Comparison of ENCODE assay signal across 23 cellular contexts in genomic region chr6:27149140-27149539, GRCh38.
DNase-seq lines count a peak whose midpoint lies in the region; ATAC-seq and TF ChIP-seq lines count a peak whose summit lies in the region.
"Had no signal": no experiment of that assay in that cellular context is flagged by ENCODE, and none has a peak within 500 bp of the region (broad histone marks: within the 10 kb centered on the region; RNA-seq: fewer than 3 reads in every experiment).

No MANE protein-coding gene starts in this region.

- no peak for TF ChIP-seq POLR2A in NB4 (IDR thresholded peaks at IDR 0.05; ENCODE audit: extremely low read depth, insufficient read length)

- peaks cover 10% of the 10 kb centered on the region for H3K4me1 Mint-ChIP-seq in activated T-helper 2 cell treated with anti-CD3 and anti-CD28 coated beads, Interferon-gamma antibody, Interleukin-2, Interleukin-4, amounts not matched to agents 10 μg/mL and 5 μg/mL and 100 μg/mL, durations not matched to agents 14 hours and 24 hours and 36 hours (ENCODE audit: low read depth)

- no peaks in the 10 kb centered on the region for H3K36me3 Mint-ChIP-seq in activated T-helper 2 cell treated with anti-CD3 and anti-CD28 coated beads, Interferon-gamma antibody, Interleukin-2, Interleukin-4, amounts not matched to agents 10 μg/mL and 5 μg/mL and 100 μg/mL, durations not matched to agents 14 hours and 24 hours and 36 hours (ENCODE audit: low read depth)

- H3K27ac ChIP-seq in 22Rv1 (peak overlapping the region; percentile 98), DND-41 (ENCODE audit: low read length) (peak overlapping the region; percentile 57), hepatocyte (no peak overlapping the region)
- H3K27ac ChIP-seq: ascending aorta, SJCRH30, transverse colon had no signal

- H2AFZ ChIP-seq in DND-41 (ENCODE audit: low read depth, low read length) (no peak overlapping the region), hepatocyte (no peak overlapping the region)

- peaks cover 29% of the 10 kb centered on the region for H3K79me2 ChIP-seq in DND-41 (ENCODE audit: insufficient read depth, low read length)
- peaks cover 16% of the 10 kb centered on the region for H3K79me2 ChIP-seq in hepatocyte

- H3K27ac Mint-ChIP-seq in activated T-helper 2 cell treated with anti-CD3 and anti-CD28 coated beads, Interferon-gamma antibody, Interleukin-2, Interleukin-4, amounts not matched to agents 10 μg/mL and 5 μg/mL and 100 μg/mL, durations not matched to agents 14 hours and 24 hours and 36 hours: peak overlapping the region; percentile 29

- H3K36me3 ChIP-seq in DND-41 (ENCODE audit: insufficient read depth, low read length) (no peaks in the 10 kb centered on the region; the same call in 1 of the 2 replicates), hepatocyte (replicated peaks; ENCODE audit: insufficient read depth, low read depth) (no peaks in the 10 kb centered on the region)
- H3K36me3 ChIP-seq: ascending aorta, SJCRH30, transverse colon had no signal

- no peaks in the 10 kb centered on the region for H3K9me2 ChIP-seq in hepatocyte (replicated peaks; ENCODE audit: insufficient read depth)

- no peaks in the 10 kb centered on the region for H3K9me3 ChIP-seq in DND-41 (ENCODE audit: insufficient read depth, low read length, severe bottlenecking)
- H3K9me3 ChIP-seq in hepatocyte (ENCODE audit: low read depth): no peaks in the 10 kb centered on the region
- H3K9me3 ChIP-seq: ascending aorta, SJCRH30, transverse colon had no signal

- H3K4me3 ChIP-seq in DND-41 (ENCODE audit: low read depth in 1 of 2, low read length in 2 of 2) (peak overlapping the region in 1 of 2 experiments; percentile 4; a peak in 1 of 4 replicates), NB4 (ENCODE audit: low read depth, low read length) (peak overlapping the region; percentile 1), hepatocyte (no peak overlapping the region)
- H3K4me3 ChIP-seq: ascending aorta, SJCRH30, transverse colon had no signal

- H3K4me1 ChIP-seq in DND-41 (ENCODE audit: insufficient read depth, low read length) (peaks cover 39% of the 10 kb centered on the region), hepatocyte (ENCODE audit: insufficient read depth) (peaks cover 6% of the 10 kb centered on the region)
- H3K4me1 ChIP-seq: ascending aorta, SJCRH30 had no signal

- peak overlapping the region; percentile 90 for H3K9ac ChIP-seq in DND-41 (ENCODE audit: low read depth, low read length)

- H4K20me1 ChIP-seq in DND-41 (ENCODE audit: insufficient read depth, low read length): no peaks in the 10 kb centered on the region
- H4K20me1 ChIP-seq in hepatocyte (ENCODE audit: insufficient read depth, poor library complexity, severe bottlenecking): no peaks in the 10 kb centered on the region

- WGBS in hepatocyte (ENCODE audit: low lambda C conversion rate, missing lambda C conversion rate): 56% methylated on average over 1 of the region's 1 CpG

- H3K4me3 Mint-ChIP-seq in activated T-helper 2 cell treated with anti-CD3 and anti-CD28 coated beads, Interferon-gamma antibody, Interleukin-2, Interleukin-4, amounts not matched to agents 10 μg/mL and 5 μg/mL and 100 μg/mL, durations not matched to agents 14 hours and 24 hours and 36 hours (ENCODE audit: low read depth): no peak overlapping the region

- H3K9me3 Mint-ChIP-seq in activated T-helper 2 cell treated with anti-CD3 and anti-CD28 coated beads, Interferon-gamma antibody, Interleukin-2, Interleukin-4, amounts not matched to agents 10 μg/mL and 5 μg/mL and 100 μg/mL, durations not matched to agents 14 hours and 24 hours and 36 hours: no peaks in the 10 kb centered on the region
- H3K9me3 Mint-ChIP-seq: activated naive CD4-positive, alpha-beta T cell treated with anti-CD3 and anti-CD28 coated beads for 36 hours had no signal

- intact Hi-C loops in activated T-helper 2 cell treated with anti-CD3 and anti-CD28 coated beads, Interferon-gamma antibody, Interleukin-2, Interleukin-4, amounts not matched to agents 10 μg/mL and 5 μg/mL and 100 μg/mL, durations not matched to agents 14 hours and 24 hours and 36 hours (cut with micrococcal nuclease): loop anchor here (5.0 kb wide), 1 partner anchor 992 kb away; a partner anchor contains a TSS

- peak; percentile 54 for DNase-seq in DND-41
- DNase-seq in NB4 (ENCODE audit: low read depth): no peak
- DNase-seq in activated T-helper 2 cell treated with anti-CD3 and anti-CD28 coated beads, Interferon-gamma antibody, Interleukin-2, Interleukin-4, amounts not matched to agents 10 μg/mL and 5 μg/mL and 100 μg/mL, durations not matched to agents 14 hours and 24 hours and 36 hours (ENCODE audit: low spot score): no peak
- no peak for DNase-seq in hepatocyte (ENCODE audit: low spot score)
- DNase-seq in stimulated activated CD4-positive, alpha-beta T cell treated with anti-CD3 and anti-CD28 coated beads, Interleukin-2, amount 100 ng/mL, for 48 hours: no peak
- DNase-seq: activated CD4-positive, CD25-positive, alpha-beta regulatory T cell treated with anti-CD3 and anti-CD28 coated beads, Interleukin-2, amount 50 U/mL, for 72 hours; activated naive CD4-positive, alpha-beta T cell treated with anti-CD3 and anti-CD28 coated beads for 36 hours; COR-L47; left cardiac atrium; mesendoderm; MV-4-11; naive thymus-derived CD4-positive, alpha-beta T cell; NCI-H2029 treated with DMSO at 0.1 percent for 48 hours; NCI-H524 treated with DMSO at 0.1 percent for 48 hours; posterior cingulate gyrus; SJCRH30; stimulated activated naive CD4-positive, alpha-beta T cell treated with Interleukin-2 at 50 U/mL for 16 hours; transverse colon had no signal

- H3K27me3 Mint-ChIP-seq in activated T-helper 2 cell treated with anti-CD3 and anti-CD28 coated beads, Interferon-gamma antibody, Interleukin-2, Interleukin-4, amounts not matched to agents 10 μg/mL and 5 μg/mL and 100 μg/mL, durations not matched to agents 14 hours and 24 hours and 36 hours (ENCODE audit: low read depth): no peaks in the 10 kb centered on the region
- H3K27me3 Mint-ChIP-seq: naive thymus-derived CD4-positive, alpha-beta T cell had no signal

- ATAC-seq in DND-41 (ENCODE audit: insufficient read depth, low read depth) (no peak; the same call in 2 of the 3 replicates), GM21360 (IDR thresholded peaks at IDR 0.05; ENCODE audit: unreplicated experiment) (no peak)
- ATAC-seq: esophagus mucosa; left cardiac atrium; naive thymus-derived CD4-positive, alpha-beta T cell; PC-3 had no signal

- H3K4me2 ChIP-seq in DND-41 (ENCODE audit: insufficient read depth, low read length) (peak overlapping the region; percentile 27), hepatocyte (no peak overlapping the region)

- no peaks in the 10 kb centered on the region for H3K27me3 ChIP-seq in DND-41 (ENCODE audit: insufficient read depth, low read length, poor library complexity)
- H3K27me3 ChIP-seq in hepatocyte: no peaks in the 10 kb centered on the region
- H3K27me3 ChIP-seq: ascending aorta, SJCRH30, transverse colon had no signal

- TF ChIP-seq CTCF in 22Rv1 (IDR thresholded peaks at IDR 0.05) (no peak), DND-41 (IDR thresholded peaks at IDR 0.05; ENCODE audit: borderline replicate concordance, extremely low read depth, low read length, poor library complexity, severe bottlenecking) (no peak), NB4 (IDR thresholded peaks at IDR 0.05; ENCODE audit: low read depth, low read length) (no peak), hepatocyte (IDR thresholded peaks at IDR 0.05; ENCODE audit: poor library complexity) (no peak)
